In the genomic region with DNA sequence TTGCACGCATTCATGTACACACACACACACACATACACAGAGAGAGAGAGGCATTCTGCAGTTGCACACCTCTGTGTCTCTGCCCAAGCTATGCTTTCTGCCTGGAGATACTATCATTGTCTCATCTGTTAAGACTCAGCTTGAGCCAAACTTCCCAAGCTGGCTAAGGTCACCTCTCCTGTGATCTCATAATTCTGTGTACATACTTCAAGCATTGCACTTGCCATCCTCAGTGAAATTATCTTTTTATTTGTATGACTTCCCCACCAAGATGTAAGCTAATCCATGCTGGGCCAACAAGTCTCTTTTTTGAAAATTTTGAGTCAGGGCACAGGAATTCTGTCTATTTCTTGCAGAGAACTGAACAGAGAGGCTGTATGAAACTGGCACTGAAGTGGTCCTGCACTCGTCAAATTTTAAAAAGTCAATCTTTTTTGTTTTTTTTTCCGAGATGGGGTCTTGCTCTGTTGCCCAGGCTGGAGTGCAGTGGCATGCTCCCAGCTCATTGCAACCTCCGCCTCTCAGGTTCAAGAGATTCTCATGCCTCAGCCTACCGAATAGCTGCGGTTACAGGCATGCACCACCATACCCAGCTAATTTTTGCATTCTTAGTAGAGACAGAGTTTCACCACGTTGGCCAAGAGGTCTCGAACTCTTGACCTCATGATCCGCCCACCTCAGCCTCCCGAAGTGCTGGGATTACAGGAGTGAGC, we compare ENCODE assay signal across 22 cellular contexts. TPM values are rescaled to one million over a fixed set of nuclear protein-coding genes. Genes with fewer than 3 reads are reported as not detected.
DNase-seq lines count a peak whose midpoint lies in the region; ATAC-seq lines count a peak whose summit lies in the region.
"Had no signal": no experiment of that assay in that cellular context is flagged by ENCODE, and none has a peak within 500 bp of the region (broad histone marks: within the 10 kb centered on the region; RNA-seq: fewer than 3 reads in every experiment).

No MANE protein-coding gene starts in this region.

- no peaks in the 10 kb centered on the region for H3K36me3 ChIP-seq in trophoblast cell (ENCODE audit: control insufficient read depth in 1 of 2, insufficient read depth in 2 of 2, low read length in 2 of 2)

- H3K9me3 Mint-ChIP-seq in T-helper 2 cell treated with Interferon-gamma antibody and Interleukin-4, amounts not matched to agents 5 μg/mL and 100 μg/mL, for 36 hours: no peaks in the 10 kb centered on the region
- H3K9me3 Mint-ChIP-seq: activated naive CD4-positive, alpha-beta T cell treated with anti-CD3 and anti-CD28 coated beads, Interleukin-2, amount 10 ng/mL, durations not matched to agents 7 days and 5 days; activated T-helper 1 cell treated with anti-CD3 and anti-CD28 coated beads, Interleukin-12 subunit alpha, Interleukin-12 subunit beta, Interleukin-2, Interleukin-4 antibody, amounts not matched to agents 30 ng/mL and 10 ng/mL and 1 ng/mL, durations not matched to agents 14 hours and 24 hours and 36 hours; H9; type B pancreatic cell had no signal

- no peak overlapping the region for H3K27ac Mint-ChIP-seq in T-helper 2 cell treated with Interferon-gamma antibody and Interleukin-4, amounts not matched to agents 5 μg/mL and 100 μg/mL, for 36 hours
- H3K27ac Mint-ChIP-seq: activated naive CD4-positive, alpha-beta T cell treated with anti-CD3 and anti-CD28 coated beads, Interleukin-2, amount 10 ng/mL, durations not matched to agents 7 days and 5 days; activated T-helper 1 cell treated with anti-CD3 and anti-CD28 coated beads, Interleukin-12 subunit alpha, Interleukin-12 subunit beta, Interleukin-2, Interleukin-4 antibody, amounts not matched to agents 30 ng/mL and 10 ng/mL and 1 ng/mL, durations not matched to agents 14 hours and 24 hours and 36 hours; H9; type B pancreatic cell had no signal

- H2BK120ac ChIP-seq in trophoblast cell (ENCODE audit: insufficient read depth, low read length, poor library complexity): peak overlapping the region; percentile 46

- no peak overlapping the region for H2BK5ac ChIP-seq in trophoblast cell (ENCODE audit: low read depth, low read length, poor library complexity)

- DNase-seq in HCEC 1CT (peak; percentile 88), amniotic epithelial cell (ENCODE audit: low read depth) (peak; percentile 62), fibroblast of peridontal ligament (ENCODE audit: extremely low read depth) (peak; percentile 72), trophoblast cell (no peak)
- DNase-seq in T-helper 2 cell treated with Interferon-gamma antibody and Interleukin-4, amounts not matched to agents 5 μg/mL and 100 μg/mL, for 36 hours (ENCODE audit: low spot score): no peak
- DNase-seq: activated CD4-positive, alpha-beta T cell treated with anti-CD3 and anti-CD28 coated beads, Interleukin-2, amount 50 U/mL, for 4 hours; activated CD4-positive, CD25-positive, alpha-beta regulatory T cell; activated naive CD4-positive, alpha-beta T cell treated with anti-CD3 and anti-CD28 coated beads, Interleukin-2, amount 10 ng/mL, durations not matched to agents 7 days and 5 days; central memory CD4-positive, alpha-beta T cell; DMS53; GF-D8; H9; NCI-H146; NCI-H2171; NCI-H524; SHP77 treated with DMSO at 0.1 percent for 48 hours; T1000 had no signal

- H3K27ac ChIP-seq in trophoblast cell (ENCODE audit: low read depth, low read length): no peak overlapping the region

- H3K9me3 ChIP-seq in trophoblast cell (ENCODE audit: insufficient read depth, low read depth, low read length): no peaks in the 10 kb centered on the region

- no peak overlapping the region for H4K12ac ChIP-seq in trophoblast cell (ENCODE audit: low read depth, low read length)

- H3K36me3 Mint-ChIP-seq in T-helper 2 cell treated with Interferon-gamma antibody and Interleukin-4, amounts not matched to agents 5 μg/mL and 100 μg/mL, for 36 hours (ENCODE audit: low read depth): no peaks in the 10 kb centered on the region
- H3K36me3 Mint-ChIP-seq: activated naive CD4-positive, alpha-beta T cell treated with anti-CD3 and anti-CD28 coated beads, Interleukin-2, amount 10 ng/mL, durations not matched to agents 7 days and 5 days had no signal

- no peaks in the 10 kb centered on the region for H3K27me3 Mint-ChIP-seq in T-helper 2 cell treated with Interferon-gamma antibody and Interleukin-4, amounts not matched to agents 5 μg/mL and 100 μg/mL, for 36 hours (ENCODE audit: low read depth)
- H3K27me3 Mint-ChIP-seq: activated naive CD4-positive, alpha-beta T cell treated with anti-CD3 and anti-CD28 coated beads, Interleukin-2, amount 10 ng/mL, durations not matched to agents 7 days and 5 days; type B pancreatic cell had no signal

- no peak overlapping the region for H3K18ac ChIP-seq in trophoblast cell (ENCODE audit: low read length)

- H3K4me1 ChIP-seq in trophoblast cell (ENCODE audit: control insufficient read depth in 1 of 2, insufficient read depth in 2 of 2, low read length in 2 of 2): no peaks in the 10 kb centered on the region

- ATAC-seq in HG02678 (IDR thresholded peaks at IDR 0.05; ENCODE audit: unreplicated experiment) (no peak), GM19452 (IDR thresholded peaks at IDR 0.05; ENCODE audit: unreplicated experiment) (no peak), HG02840 (IDR thresholded peaks at IDR 0.05; ENCODE audit: low FRiP score, unreplicated experiment) (no peak)

- no peak overlapping the region for H2AFZ ChIP-seq in trophoblast cell (ENCODE audit: insufficient read depth, low read length, poor library complexity)

- no peak overlapping the region for H3K4ac ChIP-seq in trophoblast cell (ENCODE audit: low read depth, low read length)

- no peak overlapping the region for H3K4me3 ChIP-seq in trophoblast cell (ENCODE audit: low read depth, low read length)

- H3K23ac ChIP-seq in trophoblast cell (ENCODE audit: low read length): no peak overlapping the region

- no peaks in the 10 kb centered on the region for H3K79me1 ChIP-seq in trophoblast cell (ENCODE audit: low read length)

- no peak overlapping the region for H4K91ac ChIP-seq in trophoblast cell (ENCODE audit: low read depth, low read length)

- H3K4me2 ChIP-seq in trophoblast cell (ENCODE audit: low read length): no peak overlapping the region

- no peak overlapping the region for H3K4me3 Mint-ChIP-seq in T-helper 2 cell treated with Interferon-gamma antibody and Interleukin-4, amounts not matched to agents 5 μg/mL and 100 μg/mL, for 36 hours
- H3K4me3 Mint-ChIP-seq: activated naive CD4-positive, alpha-beta T cell treated with anti-CD3 and anti-CD28 coated beads, Interleukin-2, amount 10 ng/mL, durations not matched to agents 7 days and 5 days; activated T-helper 1 cell treated with anti-CD3 and anti-CD28 coated beads, Interleukin-12 subunit alpha, Interleukin-12 subunit beta, Interleukin-2, Interleukin-4 antibody, amounts not matched to agents 30 ng/mL and 10 ng/mL and 1 ng/mL, durations not matched to agents 14 hours and 24 hours and 36 hours; H9; type B pancreatic cell had no signal

- no peaks in the 10 kb centered on the region for H3K79me2 ChIP-seq in trophoblast cell (ENCODE audit: control insufficient read depth, insufficient read depth, low read length, poor library complexity)

- no peak overlapping the region for H4K8ac ChIP-seq in trophoblast cell (ENCODE audit: low read depth, low read length)

- no peak overlapping the region for H3K9ac ChIP-seq in trophoblast cell (ENCODE audit: low read length)

- H3K4me1 Mint-ChIP-seq in T-helper 2 cell treated with Interferon-gamma antibody and Interleukin-4, amounts not matched to agents 5 μg/mL and 100 μg/mL, for 36 hours (ENCODE audit: low read depth): no peaks in the 10 kb centered on the region
- H3K4me1 Mint-ChIP-seq: activated naive CD4-positive, alpha-beta T cell treated with anti-CD3 and anti-CD28 coated beads, Interleukin-2, amount 10 ng/mL, durations not matched to agents 7 days and 5 days had no signal

- H3K14ac ChIP-seq in trophoblast cell (ENCODE audit: low read length): no peak overlapping the region

- no peak overlapping the region for H2BK12ac ChIP-seq in trophoblast cell (ENCODE audit: low read length)

- no peak overlapping the region for H2AK5ac ChIP-seq in trophoblast cell (ENCODE audit: low read length)

- WGBS in trophoblast cell (ENCODE audit: extremely low coverage, insufficient coverage, insufficient read length): no CpG with 5 or more reads among the region's 10 CpGs

- no peaks in the 10 kb centered on the region for H3K27me3 ChIP-seq in trophoblast cell (ENCODE audit: insufficient read depth, low read length)

RNA-seq across cellular contexts. Expression of gene TMTC1, which starts 44.3 kb away (rescaled TPM):
- 2.4 and 2.5 TPM in 2 replicates for polyA plus RNA-seq in trophoblast cell (2013)

Comparison
In these comparisons a context has a peak if more than half of its experiments do, and no peak if none do; other contexts are left out.
1. DNase-seq: peak in HCEC 1CT (single experiment), amniotic epithelial cell (single experiment) and fibroblast of peridontal ligament (single experiment); none in trophoblast cell (0 of 2) and T-helper 2 cell treated with Interferon-gamma antibody and Interleukin-4, amounts not matched to agents 5 μg/mL and 100 μg/mL, for 36 hours (single experiment).